Comparison of ENCODE assay signal across 8 cellular contexts in genomic region chr11:2532704-2533641, GRCh38.
DNase-seq lines count a peak whose midpoint lies in the region; ATAC-seq and TF ChIP-seq lines count a peak whose summit lies in the region.

No MANE protein-coding gene starts in this region.

- peaks cover 5% of the 10 kb centered on the region for H4K20me1 ChIP-seq in osteoblast (ENCODE audit: insufficient read depth, low read length)

- DNase-seq in DMS53 treated with DMSO at 0.1 percent for 48 hours (lab: John Stamatoyannopoulos, UW; ENCODE audit: unreplicated experiment) (peak; percentile 68), H7 (peak; percentile 95), NCI-H1092 (lab: John Stamatoyannopoulos, UW) (peak; percentile 91), glutamatergic neuron (peak; percentile 98), osteoblast (ENCODE audit: insufficient read length, low spot score, missing footprints) (peak; percentile 98), suprapubic skin (ENCODE audit: low spot score in 2 of 2) (peak; percentile 94 to 95)
- DNase-seq in activated naive CD4-positive, alpha-beta T cell treated with anti-CD3 and anti-CD28 coated beads, Interleukin-2, amount 50 U/mL, for 16 hours: peak; percentile 94

- H3K4me3 Mint-ChIP-seq in glutamatergic neuron (ENCODE audit: unreplicated experiment): peak overlapping the region; percentile 59

- no peak overlapping the region for H3K27ac ChIP-seq in osteoblast (ENCODE audit: low read depth, low read length)
- no peak overlapping the region for H3K27ac ChIP-seq in suprapubic skin

- H3K27me3 Mint-ChIP-seq in glutamatergic neuron (ENCODE audit: unreplicated experiment): peaks cover 11% of the 10 kb centered on the region

- H3K4me3 ChIP-seq in H7 (ENCODE audit: insufficient read depth, low read depth, low read length): no peak overlapping the region
- peak overlapping the region; percentile 61 for H3K4me3 ChIP-seq in osteoblast (ENCODE audit: insufficient read depth, low read length)
- peak overlapping the region; percentile 25 for H3K4me3 ChIP-seq in suprapubic skin

- TF ChIP-seq CTCF in glutamatergic neuron (IDR thresholded peaks at IDR 0.05; ENCODE audit: partially characterized antibody, unreplicated experiment) (peak; percentile 95), osteoblast (IDR thresholded peaks at IDR 0.05; ENCODE audit: extremely low read depth, low read depth, low read length) (peak; percentile 91), suprapubic skin (IDR thresholded peaks at IDR 0.05) (peak; percentile 97 to 99)

- H3K9me3 Mint-ChIP-seq in glutamatergic neuron (ENCODE audit: unreplicated experiment): no peaks in the 10 kb centered on the region

- H3K27me3 ChIP-seq in H7 (ENCODE audit: control insufficient read depth, insufficient read depth, low read length): peaks cover 2% of the 10 kb centered on the region; the same call in 1 of the 2 replicates
- peaks cover 7% of the 10 kb centered on the region for H3K27me3 ChIP-seq in osteoblast (ENCODE audit: insufficient read depth, low read length)
- H3K27me3 ChIP-seq in suprapubic skin: peaks cover 7% of the 10 kb centered on the region

- WGBS in suprapubic skin: 21% methylated on average over 25 of the region's 47 CpGs

- no peaks in the 10 kb centered on the region for H3K79me2 ChIP-seq in osteoblast (ENCODE audit: insufficient read depth, low read length)

- no peak for TF ChIP-seq POLR2A in suprapubic skin (IDR thresholded peaks at IDR 0.05)

- H3K36me3 ChIP-seq in H7 (replicated peaks; ENCODE audit: control insufficient read depth, insufficient read depth, low read length) (no peaks in the 10 kb centered on the region), osteoblast (ENCODE audit: insufficient read depth, low read length) (no peaks in the 10 kb centered on the region), suprapubic skin (no peaks in the 10 kb centered on the region)

- H3K4me1 ChIP-seq in osteoblast (ENCODE audit: insufficient read depth, low read length): peaks cover 13% of the 10 kb centered on the region
- H3K4me1 ChIP-seq in suprapubic skin: peaks cover 19% of the 10 kb centered on the region

- no peak for TF ChIP-seq EP300 in suprapubic skin (IDR thresholded peaks at IDR 0.05)

- no peaks in the 10 kb centered on the region for H3K9me3 ChIP-seq in osteoblast (ENCODE audit: low read depth, low read length)
- no peaks in the 10 kb centered on the region for H3K9me3 ChIP-seq in suprapubic skin

- H2AFZ ChIP-seq in osteoblast (ENCODE audit: low read length): peak overlapping the region; percentile 80

- peak overlapping the region; percentile 73 for H3K4me2 ChIP-seq in osteoblast (ENCODE audit: insufficient read depth, low read length)

- peak overlapping the region; percentile 90 for H3K27ac Mint-ChIP-seq in glutamatergic neuron (ENCODE audit: unreplicated experiment)

- peak; percentile 88 for ATAC-seq in SK-N-SH treated with all-trans-retinoic acid at 6 μM for 48 hours

- peaks cover 2% of the 10 kb centered on the region for H3K4me1 Mint-ChIP-seq in glutamatergic neuron (ENCODE audit: low read depth, unreplicated experiment)

- H3K36me3 Mint-ChIP-seq in glutamatergic neuron (ENCODE audit: unreplicated experiment): no peaks in the 10 kb centered on the region

TF ChIP-seq in SK-N-SH treated with all-trans-retinoic acid at 6 μM for 48 hours, 23 proteins besides CTCF, POLR2A, EP300 and RAD21:
- no peak for TF ChIP-seq ZC3H10 (CRISPR knock-in tag; IDR thresholded peaks at IDR 0.05)
- no peak for TF ChIP-seq POU6F1 (CRISPR knock-in tag; IDR thresholded peaks at IDR 0.05; ENCODE audit: borderline replicate concordance, low read depth)
- TF ChIP-seq ZNF70 (CRISPR knock-in tag; IDR thresholded peaks at IDR 0.05): no peak
- TF ChIP-seq ARNTL (CRISPR knock-in tag; IDR thresholded peaks at IDR 0.05; ENCODE audit: borderline replicate concordance, low read depth): no peak
- no peak for TF ChIP-seq TOX (CRISPR knock-in tag; IDR thresholded peaks at IDR 0.05; ENCODE audit: borderline replicate concordance)
- TF ChIP-seq PPARA (CRISPR knock-in tag; IDR thresholded peaks at IDR 0.05; ENCODE audit: borderline replicate concordance): no peak
- TF ChIP-seq CSDC2 (CRISPR knock-in tag; IDR thresholded peaks at IDR 0.05): no peak
- TF ChIP-seq CREB5 (CRISPR knock-in tag; IDR thresholded peaks at IDR 0.05; ENCODE audit: low read depth): no peak
- TF ChIP-seq TCF4 (CRISPR knock-in tag; IDR thresholded peaks at IDR 0.05; ENCODE audit: borderline replicate concordance): no peak
- no peak for TF ChIP-seq ZNF565 (CRISPR knock-in tag; conservative IDR thresholded peaks at IDR 0.05; ENCODE audit: low read depth)
- no peak for TF ChIP-seq OSR1 (CRISPR knock-in tag; IDR thresholded peaks at IDR 0.05)
- no peak for TF ChIP-seq ZFP30 (CRISPR knock-in tag; IDR thresholded peaks at IDR 0.05)
- no peak for TF ChIP-seq SNAI2 (CRISPR knock-in tag; IDR thresholded peaks at IDR 0.05)
- no peak for TF ChIP-seq BACH2 (CRISPR knock-in tag; IDR thresholded peaks at IDR 0.05; ENCODE audit: borderline replicate concordance)
- TF ChIP-seq RARB (CRISPR knock-in tag; IDR thresholded peaks at IDR 0.05): no peak
- TF ChIP-seq GLIS3 (CRISPR knock-in tag; IDR thresholded peaks at IDR 0.05): no peak
- no peak for TF ChIP-seq PATZ1 (CRISPR knock-in tag; IDR thresholded peaks at IDR 0.05; ENCODE audit: borderline replicate concordance)
- no peak for TF ChIP-seq ESRRG (CRISPR knock-in tag; IDR thresholded peaks at IDR 0.05)
- no peak for TF ChIP-seq TSHZ2 (CRISPR knock-in tag; IDR thresholded peaks at IDR 0.05)
TF ChIP-seq in SK-N-SH treated with all-trans-retinoic acid at 6 μM for 48 hours: peak in this region for 0.
